ENCODE assay signal across 19 cellular contexts in the genomic region with DNA sequence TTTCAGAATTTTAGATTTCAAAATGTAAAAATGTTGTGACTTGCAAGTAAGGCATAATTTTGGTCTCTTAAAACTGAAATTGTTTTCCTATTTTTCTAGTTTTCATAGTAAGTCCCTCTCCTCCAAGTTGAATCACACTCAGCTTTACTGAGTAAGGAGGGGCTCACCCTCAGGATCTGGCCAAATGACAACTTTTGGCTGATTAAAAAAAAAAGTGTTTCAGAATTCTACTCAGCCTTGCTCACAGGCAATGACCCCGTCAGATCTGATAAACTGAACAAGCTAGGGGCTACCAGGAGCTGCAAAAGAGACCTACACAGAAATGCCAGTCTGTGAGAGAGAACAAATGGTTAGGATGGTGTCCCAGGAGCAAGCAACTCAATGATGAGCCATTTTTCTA.
DNase-seq lines count a peak whose midpoint lies in the region; FAIRE-seq and TF ChIP-seq lines count a peak whose summit lies in the region.
"Had no signal": no experiment of that assay in that cellular context is flagged by ENCODE, and none has a peak within 500 bp of the region (broad histone marks: within the 10 kb centered on the region; RNA-seq: fewer than 3 reads in every experiment).

No MANE protein-coding gene starts in this region.

- H3K9me3 Mint-ChIP-seq in astrocyte (ENCODE audit: unreplicated experiment): no peaks in the 10 kb centered on the region
- H3K9me3 Mint-ChIP-seq in T-helper 2 cell treated with Interferon-gamma antibody and Interleukin-4, amounts not matched to agents 5 μg/mL and 100 μg/mL, for 36 hours: no peaks in the 10 kb centered on the region

- no peak overlapping the region for H3K4me2 ChIP-seq in astrocyte (ENCODE audit: low read length)

- TF ChIP-seq EP300 in stomach (IDR thresholded peaks at IDR 0.05): no peak

- H4K20me1 ChIP-seq in astrocyte (ENCODE audit: insufficient read depth, low read length): peaks cover 7% of the 10 kb centered on the region

- H3K4me1 Mint-ChIP-seq in astrocyte (ENCODE audit: low read depth, unreplicated experiment): peaks cover 28% of the 10 kb centered on the region
- H3K4me1 Mint-ChIP-seq in T-helper 2 cell treated with Interferon-gamma antibody and Interleukin-4, amounts not matched to agents 5 μg/mL and 100 μg/mL, for 36 hours (ENCODE audit: low read depth): peaks cover 14% of the 10 kb centered on the region

- H3K4me3 Mint-ChIP-seq in astrocyte (ENCODE audit: unreplicated experiment): no peak overlapping the region
- no peak overlapping the region for H3K4me3 Mint-ChIP-seq in T-helper 2 cell treated with Interferon-gamma antibody and Interleukin-4, amounts not matched to agents 5 μg/mL and 100 μg/mL, for 36 hours
- H3K4me3 Mint-ChIP-seq: B cell had no signal

- H3K9me3 ChIP-seq in astrocyte (ENCODE audit: insufficient read depth, low read depth, low read length): no peaks in the 10 kb centered on the region
- no peaks in the 10 kb centered on the region for H3K9me3 ChIP-seq in cardiac muscle cell (ENCODE audit: low read depth)
- no peaks in the 10 kb centered on the region for H3K9me3 ChIP-seq in stomach

- H3K4me1 ChIP-seq in astrocyte (ENCODE audit: insufficient read depth, low read length): peaks cover 29% of the 10 kb centered on the region
- H3K4me1 ChIP-seq in cardiac muscle cell (ENCODE audit: low read depth): peaks cover 55% of the 10 kb centered on the region
- peaks cover 19 to 93% (median 53%) of the 10 kb centered on the region in 4 donors for H3K4me1 ChIP-seq in stomach

- H3K4me3 ChIP-seq in astrocyte (ENCODE audit: insufficient read depth, low read depth, low read length) (no peak overlapping the region), cardiac muscle cell (no peak overlapping the region), stomach (no peak overlapping the region)

- no peak for TF ChIP-seq POLR2A in stomach (IDR thresholded peaks at IDR 0.05)

- H3K36me3 ChIP-seq in astrocyte (ENCODE audit: insufficient read depth, low read length) (no peaks in the 10 kb centered on the region), cardiac muscle cell (no peaks in the 10 kb centered on the region), stomach (no peaks in the 10 kb centered on the region)

- no peak overlapping the region for H3K27ac Mint-ChIP-seq in astrocyte (ENCODE audit: unreplicated experiment)
- no peak overlapping the region for H3K27ac Mint-ChIP-seq in T-helper 2 cell treated with Interferon-gamma antibody and Interleukin-4, amounts not matched to agents 5 μg/mL and 100 μg/mL, for 36 hours
- H3K27ac Mint-ChIP-seq: B cell had no signal

- no peak for FAIRE-seq in astrocyte (lab: Jason Lieb, UNC)

- H3K27me3 ChIP-seq in astrocyte (ENCODE audit: insufficient read depth, low read length) (no peaks in the 10 kb centered on the region), cardiac muscle cell (no peaks in the 10 kb centered on the region), stomach (no peaks in the 10 kb centered on the region)

- H3K27me3 Mint-ChIP-seq in astrocyte (ENCODE audit: low read depth, unreplicated experiment): no peaks in the 10 kb centered on the region
- H3K27me3 Mint-ChIP-seq in T-helper 2 cell treated with Interferon-gamma antibody and Interleukin-4, amounts not matched to agents 5 μg/mL and 100 μg/mL, for 36 hours (ENCODE audit: low read depth): no peaks in the 10 kb centered on the region

- 32 to 69% (median 54%) methylated on average over 1 of the region's 1 CpG for WGBS in stomach, 5 donors

- H2AFZ ChIP-seq in astrocyte (ENCODE audit: low read depth, low read length): no peak overlapping the region

- H3K79me2 ChIP-seq in astrocyte (ENCODE audit: insufficient read depth, low read length): peaks cover 3% of the 10 kb centered on the region

- DNase-seq in HCEC 1CT: peak; percentile 49
- peak; percentile 43 for DNase-seq in astrocyte (ENCODE audit: low read depth)
- peak in 1 of 2 donors; percentile 64 for DNase-seq in cardiac muscle cell (ENCODE audit: low read depth in 1 of 2, low spot score in 1 of 2)
- DNase-seq in stomach: no peak
- DNase-seq in NCI-H524 treated with DMSO at 0.1 percent for 48 hours (lab: John Stamatoyannopoulos, UW): no peak
- DNase-seq in NOMO-1 treated with DMSO at 0.1 percent for 48 hours (lab: John Stamatoyannopoulos, UW; ENCODE audit: unreplicated experiment): no peak
- no peak for DNase-seq in midbrain (lab: John Stamatoyannopoulos, UW)
- no peak for DNase-seq in T-helper 2 cell treated with Interferon-gamma antibody and Interleukin-4, amounts not matched to agents 5 μg/mL and 100 μg/mL, for 36 hours (ENCODE audit: low spot score)
- DNase-seq: activated CD4-positive, alpha-beta T cell treated with anti-CD3 and anti-CD28 coated beads for 4 hours; activated naive CD4-positive, alpha-beta T cell; caudate nucleus; effector CD4-positive, alpha-beta T cell; hypothalamus; KG1; kidney glomerular epithelial cell; NCI-H2171; stimulated activated CD4-positive, alpha-beta T cell treated with anti-CD3 and anti-CD28 coated beads, Interleukin-2, amount 100 ng/mL, for 48 hours; substantia nigra had no signal

- intact Hi-C loops in stomach (cut with DNase I; ENCODE audit: low total_unique reads): no loop called here

- TF ChIP-seq CTCF in astrocyte (IDR thresholded peaks at IDR 0.05; ENCODE audit: insufficient read depth, low read depth, low read length) (no peak), cardiac muscle cell (IDR thresholded peaks at IDR 0.05; ENCODE audit: low read depth, low read length) (no peak), stomach (IDR thresholded peaks at IDR 0.05) (no peak)

- no peak overlapping the region for H3K27ac ChIP-seq in astrocyte (ENCODE audit: low read depth, low read length)
- H3K27ac ChIP-seq in cardiac muscle cell: peak overlapping the region; percentile 39
- H3K27ac ChIP-seq in stomach: peak overlapping the region in 3 of 5 donors; percentile 28 to 36 (median 35)

- H3K36me3 Mint-ChIP-seq in astrocyte (ENCODE audit: low read depth, unreplicated experiment): no peaks in the 10 kb centered on the region
- H3K36me3 Mint-ChIP-seq in T-helper 2 cell treated with Interferon-gamma antibody and Interleukin-4, amounts not matched to agents 5 μg/mL and 100 μg/mL, for 36 hours (ENCODE audit: low read depth): no peaks in the 10 kb centered on the region

- H3K9ac ChIP-seq in astrocyte (ENCODE audit: low read length): no peak overlapping the region

Comparison
In these comparisons a context has a peak if more than half of its experiments do, and no peak if none do; other contexts are left out.
1. DNase-seq: peak in HCEC 1CT (single experiment) and astrocyte (single experiment); none in stomach (single experiment), NCI-H524 treated with DMSO at 0.1 percent for 48 hours (single experiment), NOMO-1 treated with DMSO at 0.1 percent for 48 hours (single experiment), midbrain (single experiment) and T-helper 2 cell treated with Interferon-gamma antibody and Interleukin-4, amounts not matched to agents 5 μg/mL and 100 μg/mL, for 36 hours (single experiment).